In the genomic region with DNA sequence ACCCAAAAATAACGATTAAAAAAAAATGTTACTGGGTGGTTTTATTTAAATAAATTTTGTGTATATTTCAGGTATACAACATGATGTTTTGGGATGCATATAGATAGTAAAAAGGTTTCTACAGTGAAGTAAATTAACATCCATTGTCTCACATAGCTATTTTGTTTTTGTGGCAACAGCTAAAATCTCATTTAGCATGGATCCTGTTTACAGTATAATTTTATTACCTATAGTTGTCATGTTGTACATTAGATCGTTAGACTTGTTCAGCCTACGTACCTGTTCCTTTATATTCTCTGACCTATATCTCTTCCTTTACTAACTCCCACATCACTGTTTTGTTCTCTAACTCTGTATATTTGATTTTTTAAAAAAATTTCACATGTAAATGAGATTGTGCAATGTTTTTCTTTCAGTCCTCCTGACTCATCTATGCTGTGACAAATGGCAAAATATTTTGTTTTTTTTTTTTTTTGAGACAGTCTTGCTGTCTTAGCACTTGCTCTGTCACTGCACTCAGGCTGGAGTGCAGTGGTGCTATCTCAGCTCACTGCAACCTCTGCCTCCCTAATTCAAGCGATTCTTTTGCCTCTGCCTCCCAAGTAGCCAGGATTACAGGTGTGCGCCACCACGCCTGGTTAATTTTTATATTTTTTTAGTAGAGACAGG, we compare ENCODE assay signal across 13 cellular contexts. TPM values are rescaled to one million over a fixed set of nuclear protein-coding genes. Genes with fewer than 3 reads are reported as not detected.
DNase-seq lines count a peak whose midpoint lies in the region; ATAC-seq, FAIRE-seq and TF ChIP-seq lines count a peak whose summit lies in the region.
"Had no signal": no experiment of that assay in that cellular context is flagged by ENCODE, and none has a peak within 500 bp of the region (broad histone marks: within the 10 kb centered on the region; RNA-seq: fewer than 3 reads in every experiment).

No MANE protein-coding gene starts in this region.

- H3K9me3 ChIP-seq in A549 (no peaks in the 10 kb centered on the region), MM.1S (replicated peaks; ENCODE audit: insufficient read depth, low read length) (no peaks in the 10 kb centered on the region)
- H3K9me3 ChIP-seq: right lobe of liver had no signal

- DNase-seq in A549 (ENCODE audit: low read depth in 1 of 2, low spot score in 1 of 2) (no peak), EL (peak; percentile 51), fibroblast of the aortic adventitia (ENCODE audit: low read depth) (peak; percentile 23), SKM-1 treated with dmso at 0.1 percent for 144 hours (lab: John Stamatoyannopoulos, UW; ENCODE audit: unreplicated experiment) (no peak), foreskin melanocyte (no peak), MM.1S (no peak)
- DNase-seq in activated CD4-positive, alpha-beta memory T cell treated with anti-CD3 and anti-CD28 coated beads, Interleukin-2, amount 10 ng/mL, durations not matched to agents 7 days and 5 days = no peak
- DNase-seq: NCI-H1092 treated with DMSO at 0.1 percent for 48 hours, right lobe of liver had no signal

- CTCF ChIA-PET in A549 (lab: Yijun Ruan, JAX) = interaction anchor here (0.6 to 1.6 kb wide), 5 partner anchors 16 to 91 kb away, joined by 3 to 4 read pairs (median 3); a partner anchor contains a TSS
- CTCF ChIA-PET in activated CD4-positive, alpha-beta memory T cell treated with anti-CD3 and anti-CD28 coated beads, Interleukin-2, amount 10 ng/mL, durations not matched to agents 7 days and 5 days (lab: Charles Lee) = interaction anchor here (1.1 kb wide), 2 partner anchors 46 to 56 kb away, joined by 3 to 4 read pairs; a partner anchor contains a TSS

- H3K4me1 ChIP-seq in A549 (peaks cover 40% of the 10 kb centered on the region), MM.1S (ENCODE audit: low read length) (no peaks in the 10 kb centered on the region; the same call in 1 of the 2 replicates)

- FAIRE-seq in A549 (lab: Jason Lieb, UNC) = no peak
- FAIRE-seq: colon had no signal

- H3K27ac Mint-ChIP-seq in activated CD4-positive, alpha-beta memory T cell treated with anti-CD3 and anti-CD28 coated beads, Interleukin-2, amount 10 ng/mL, durations not matched to agents 7 days and 5 days = peak overlapping the region; percentile 55

- H3K27ac ChIP-seq in A549 (peak overlapping the region in 1 of 2 experiments; percentile 52; a peak in 1 of 6 replicates), MM.1S (ENCODE audit: low read length) (no peak overlapping the region)
- H3K27ac ChIP-seq: C4-2B, right lobe of liver had no signal

- no peak for TF ChIP-seq EP300 in A549 (IDR thresholded peaks at IDR 0.05)

- no peak for TF ChIP-seq RAD21 in A549 (conservative IDR thresholded peaks at IDR 0.05 in 1 of 2, IDR thresholded peaks at IDR 0.05 in 1 of 2)

- ATAC-seq in A549 (no peak), HG03457 (IDR thresholded peaks at IDR 0.05; ENCODE audit: unreplicated experiment) (no peak)

- H3K4me3 Mint-ChIP-seq in activated CD4-positive, alpha-beta memory T cell treated with anti-CD3 and anti-CD28 coated beads, Interleukin-2, amount 10 ng/mL, durations not matched to agents 7 days and 5 days = peak overlapping the region; percentile 42

- no peaks in the 10 kb centered on the region for H3K27me3 ChIP-seq in MM.1S (replicated peaks; ENCODE audit: insufficient read depth, low read length)
- H3K27me3 ChIP-seq: right lobe of liver had no signal

- H3K4me2 ChIP-seq in A549 (peak overlapping the region; percentile 93; the same call in 1 of the 3 replicates), MM.1S (ENCODE audit: low read depth, low read length) (no peak overlapping the region)

- 0 out of 2 replicates have a peak, but pooled peaks cover 6% of the 10 kb centered on the region for H3F3A ChIP-seq in MM.1S (ENCODE audit: insufficient read depth, low read length)

- TF ChIP-seq CTCF in A549 (IDR thresholded peaks at IDR 0.05) (no peak), fibroblast of the aortic adventitia (IDR thresholded peaks at IDR 0.05; ENCODE audit: insufficient read depth, low read length) (no peak), MM.1S (IDR thresholded peaks at IDR 0.05; ENCODE audit: low read length) (no peak)

- peaks cover 49% of the 10 kb centered on the region for H3K79me2 ChIP-seq in MM.1S (ENCODE audit: low read length)

- H3K9ac ChIP-seq in MM.1S (ENCODE audit: low read length) = no peak overlapping the region

- WGBS in A549 (ENCODE audit: missing lambda C conversion rate) = 93% methylated on average over 5 of the region's 6 CpGs

- no peaks in the 10 kb centered on the region for H3K9me3 Mint-ChIP-seq in activated CD4-positive, alpha-beta memory T cell treated with anti-CD3 and anti-CD28 coated beads, Interleukin-2, amount 10 ng/mL, durations not matched to agents 7 days and 5 days

- no peaks in the 10 kb centered on the region for H3K27me3 Mint-ChIP-seq in activated CD4-positive, alpha-beta memory T cell treated with anti-CD3 and anti-CD28 coated beads, Interleukin-2, amount 10 ng/mL, durations not matched to agents 7 days and 5 days

- no peaks in the 10 kb centered on the region for H4K20me1 ChIP-seq in MM.1S (ENCODE audit: insufficient read depth, low read length)

- POLR2A ChIA-PET in A549 (lab: Yijun Ruan, JAX) = no interaction called here
- POLR2A ChIA-PET in activated CD4-positive, alpha-beta memory T cell treated with anti-CD3 and anti-CD28 coated beads, Interleukin-2, amount 10 ng/mL, durations not matched to agents 7 days and 5 days (lab: Charles Lee) = interaction anchor here (0.6 to 4.7 kb wide), 6 partner anchors 10 to 693 kb away, joined by 3 to 56 read pairs (median 4); a partner anchor contains a TSS

- H3K9me2 ChIP-seq in MM.1S (replicated peaks; ENCODE audit: insufficient read depth, low read length) = no peaks in the 10 kb centered on the region

- H3K36me3 Mint-ChIP-seq in activated CD4-positive, alpha-beta memory T cell treated with anti-CD3 and anti-CD28 coated beads, Interleukin-2, amount 10 ng/mL, durations not matched to agents 7 days and 5 days (ENCODE audit: low read depth) = peaks cover 62% of the 10 kb centered on the region

- H3K4me3 ChIP-seq in A549 (no peak overlapping the region), fibroblast of the aortic adventitia (ENCODE audit: low read depth, low read length) (no peak overlapping the region), MM.1S (ENCODE audit: low read length) (no peak overlapping the region)
- H3K4me3 ChIP-seq: right lobe of liver had no signal

- peaks cover 28% of the 10 kb centered on the region for H3K36me3 ChIP-seq in MM.1S (replicated peaks; ENCODE audit: insufficient read depth, low read length)

- peaks cover 62% of the 10 kb centered on the region for H3K4me1 Mint-ChIP-seq in activated CD4-positive, alpha-beta memory T cell treated with anti-CD3 and anti-CD28 coated beads, Interleukin-2, amount 10 ng/mL, durations not matched to agents 7 days and 5 days

- no peak for TF ChIP-seq POLR2A in A549 (IDR thresholded peaks at IDR 0.05; ENCODE audit: low read length)

- H2AFZ ChIP-seq in MM.1S (ENCODE audit: low read length) = no peak overlapping the region

TF ChIP-seq in A549, 52 proteins besides CTCF, POLR2A, EP300 and RAD21:
- TF ChIP-seq SREBF2 (IDR thresholded peaks at IDR 0.05) = no peak
- 0 out of 4 replicates have a peak, but pooled peaks of 1 of the 2 experiments have one; percentile 48 for TF ChIP-seq CEBPB (IDR thresholded peaks at IDR 0.05)

RNA-seq across cellular contexts. Expression of a gene that starts 45.6 kb away (rescaled TPM):
- polyA plus RNA-seq in A549 (2011; rRNA removed) (21.6 and 31.4 TPM in 2 replicates), A549 (2017; fragmentation: RNase III; extraction: RNeasy Plus Mini Kit Qiagen cat#74134 plus additional on column Dnase treatment) (21.7 to 23.2 TPM (median 22.4 TPM) in 3 replicates)
- polyA plus RNA-seq in A549 (2012; cell fraction: cytosol; rRNA removed) = 24.5 and 28.5 TPM in 2 replicates
- polyA plus RNA-seq in A549 (2012; cell fraction: nucleus; rRNA removed) = 17.5 and 21.8 TPM in 2 replicates
- polyA minus RNA-seq in A549 (2011; rRNA and poly(A)+ RNA removed) = 4.9 TPM in 2 replicates
- 10 to 100 TPM; 15.2 to 15.4 TPM for total RNA-seq in activated CD4-positive, alpha-beta memory T cell treated with anti-CD3 and anti-CD28 coated beads, Interleukin-2, amount 10 ng/mL, durations not matched to agents 7 days and 5 days
- 0.25 and 9.0 TPM in 2 replicates for total RNA-seq in fibroblast of the aortic adventitia (ENCODE audit: low replicate concordance)

RNA-seq across cellular contexts. Expression of a gene that starts 45.9 kb away (rescaled TPM):
- polyA plus RNA-seq in A549 (2011; rRNA removed) = 79.7 and 103 TPM in 2 replicates
- polyA plus RNA-seq in A549 (2012; cell fraction: cytosol; rRNA removed) = 75.1 and 84.3 TPM in 2 replicates
- 99.1 and 116 TPM in 2 replicates for polyA plus RNA-seq in A549 (2012; cell fraction: nucleus; rRNA removed)
- polyA plus RNA-seq in A549 (2017; fragmentation: RNase III; extraction: RNeasy Plus Mini Kit Qiagen cat#74134 plus additional on column Dnase treatment) = 105 to 118 TPM (median 110 TPM) in 3 replicates
- 83.5 and 103 TPM in 2 replicates for polyA minus RNA-seq in A549 (2011; rRNA and poly(A)+ RNA removed)
- total RNA-seq in activated CD4-positive, alpha-beta memory T cell treated with anti-CD3 and anti-CD28 coated beads, Interleukin-2, amount 10 ng/mL, durations not matched to agents 7 days and 5 days = 100 to 1,000 TPM; 243 to 251 TPM
- total RNA-seq in fibroblast of the aortic adventitia (ENCODE audit: low replicate concordance) = 21.3 and 85.8 TPM in 2 replicates

RNA-seq across cellular contexts. Expression of a gene that starts 55.7 kb away (rescaled TPM):
- 122 and 138 TPM in 2 replicates for polyA plus RNA-seq in A549 (2011; rRNA removed)
- polyA plus RNA-seq in A549 (2012; cell fraction: cytosol; rRNA removed) = 39.3 and 49.5 TPM in 2 replicates
- 11.4 and 19.4 TPM in 2 replicates for polyA plus RNA-seq in A549 (2012; cell fraction: nucleus; rRNA removed)
- 101 to 117 TPM (median 115 TPM) in 3 replicates for polyA plus RNA-seq in A549 (2017; fragmentation: RNase III; extraction: RNeasy Plus Mini Kit Qiagen cat#74134 plus additional on column Dnase treatment)
- 128 and 145 TPM in 2 replicates for polyA minus RNA-seq in A549 (2011; rRNA and poly(A)+ RNA removed)
- 10 to 100 TPM; 60.1 to 68.9 TPM for total RNA-seq in activated CD4-positive, alpha-beta memory T cell treated with anti-CD3 and anti-CD28 coated beads, Interleukin-2, amount 10 ng/mL, durations not matched to agents 7 days and 5 days
- 120 and 131 TPM in 2 replicates for total RNA-seq in fibroblast of the aortic adventitia (ENCODE audit: low replicate concordance)

RNA-seq across cellular contexts. Expression of a gene that starts 56.2 kb away (rescaled TPM):
- polyA plus RNA-seq in A549 (2011; rRNA removed) (0.36 and 0.39 TPM in 2 replicates), A549 (2017; fragmentation: RNase III; extraction: RNeasy Plus Mini Kit Qiagen cat#74134 plus additional on column Dnase treatment) (0.14 to 0.34 TPM (median 0.26 TPM) in 3 replicates)
- polyA plus RNA-seq in A549 (2012; cell fraction: cytosol; rRNA removed) = 0.03 and 0.08 TPM in 2 replicates
- polyA plus RNA-seq in A549 (2012; cell fraction: nucleus; rRNA removed) = not detected in 2 replicates
- polyA minus RNA-seq in A549 (2011; rRNA and poly(A)+ RNA removed) = 0.19 and 0.25 TPM in 2 replicates
- total RNA-seq in activated CD4-positive, alpha-beta memory T cell treated with anti-CD3 and anti-CD28 coated beads, Interleukin-2, amount 10 ng/mL, durations not matched to agents 7 days and 5 days = not detected
- total RNA-seq in fibroblast of the aortic adventitia (ENCODE audit: low replicate concordance) = not detected in 2 replicates
- total RNA-seq: lung microvascular endothelial cell had no signal

Comparison
In these comparisons a context has a peak if more than half of its experiments do, and no peak if none do; other contexts are left out.
1. DNase-seq: peak in EL (single experiment) and fibroblast of the aortic adventitia (single experiment); none in A549 (0 of 2), activated CD4-positive, alpha-beta memory T cell treated with anti-CD3 and anti-CD28 coated beads, Interleukin-2, amount 10 ng/mL, durations not matched to agents 7 days and 5 days (single experiment), SKM-1 treated with dmso at 0.1 percent for 144 hours (single experiment), foreskin melanocyte (single experiment) and MM.1S (single experiment).